1 cellular context compared by ENCODE assay signal in genomic region chr6:5266423-5266822, GRCh38.
A peak's percentile ranks its signal among the peaks of the same experiment; 100 is the strongest.
TF ChIP-seq lines count a peak whose summit lies in the region.

No MANE protein-coding gene starts in this region.

TF ChIP-seq in HepG2, 621 proteins besides CTCF, POLR2A, EP300 and RAD21:
- TF ChIP-seq ONECUT2 (CRISPR knock-in tag; IDR thresholded peaks at IDR 0.05) = peak; percentile 31; the same call in 1 of the 2 replicates
- TF ChIP-seq ZNF335 (CRISPR knock-in tag; IDR thresholded peaks at IDR 0.05) = 0 out of 2 replicates have a peak, but pooled peaks have one; percentile 37
- TF ChIP-seq ZNF770 (CRISPR knock-in tag; IDR thresholded peaks at IDR 0.05) = peak; percentile 47; the same call in 1 of the 2 replicates
- no peak for TF ChIP-seq NCOA2 (CRISPR knock-in tag; IDR thresholded peaks at IDR 0.05)
- TF ChIP-seq HNF4A (CRISPR knock-in tag; IDR thresholded peaks at IDR 0.05) = 0 out of 2 replicates have a peak, but pooled peaks have one; percentile 32
- TF ChIP-seq BCL6 (CRISPR knock-in tag; IDR thresholded peaks at IDR 0.05) = peak; percentile 93
